ENCODE assay signal across 8 cellular contexts in the genomic region with DNA sequence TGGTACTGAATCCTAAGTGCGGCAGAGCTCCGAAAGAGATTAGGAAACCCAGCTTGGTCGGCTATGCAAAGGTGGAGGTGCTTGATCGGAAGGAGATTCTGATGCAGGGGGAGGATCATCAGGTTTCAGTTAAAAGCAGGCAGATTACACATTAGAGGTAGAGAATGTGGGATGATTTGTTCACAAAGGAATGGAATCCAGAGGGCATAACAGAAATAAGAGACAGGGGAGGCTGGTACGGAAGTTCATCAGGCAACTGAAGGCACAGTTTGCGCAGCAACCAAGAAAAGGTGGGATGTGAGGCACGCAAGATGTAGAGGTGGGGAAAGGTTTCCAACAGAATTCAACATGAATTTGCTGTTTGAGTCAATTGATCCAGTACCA. TPM values are rescaled to one million over a fixed set of nuclear protein-coding genes. Genes with fewer than 3 reads are reported as not detected.
DNase-seq lines count a peak whose midpoint lies in the region; ATAC-seq, FAIRE-seq and TF ChIP-seq lines count a peak whose summit lies in the region.

No MANE protein-coding gene starts in this region.

- intact Hi-C loops in HepG2 (cut with micrococcal nuclease; ENCODE audit: unreplicated experiment): loop anchor here (10.0 kb wide), 1 partner anchor 1965 kb away; a partner anchor contains a TSS

- TF ChIP-seq EP300 in HepG2 (IDR thresholded peaks at IDR 0.05; ENCODE audit: low read depth in 2 of 2, low read length in 2 of 2): no peak
- TF ChIP-seq EP300 in HepG2 (CRISPR knock-in tag; IDR thresholded peaks at IDR 0.05; ENCODE audit: borderline replicate concordance): no peak

- POLR2A ChIA-PET in HepG2 (lab: Yijun Ruan, JAX): no interaction called here

- peak overlapping the region; percentile 94 for H3K4me3 Mint-ChIP-seq in T-helper 1 cell treated with Interleukin-12 subunit alpha and Interleukin-12 subunit beta and Interleukin-4 antibody, amounts not matched to agents 30 μg/mL and 1 μg/mL, for 36 hours
- peak overlapping the region; percentile 97 for H3K4me3 Mint-ChIP-seq in astrocyte (ENCODE audit: unreplicated experiment)

- H3K36me3 ChIP-seq in astrocyte (ENCODE audit: insufficient read depth, low read length) (peaks cover 16% of the 10 kb centered on the region), HepG2 (replicated peaks in 1 of 2; ENCODE audit: control insufficient read depth in 1 of 2, insufficient read depth in 2 of 2, low read length in 2 of 2) (peaks cover 2 to 15% of the 10 kb centered on the region in 2 experiments; a peak in 3 of 5 replicates), urinary bladder (ENCODE audit: insufficient read depth) (no peaks in the 10 kb centered on the region)

- H3K27ac Mint-ChIP-seq in T-helper 1 cell treated with Interleukin-12 subunit alpha and Interleukin-12 subunit beta and Interleukin-4 antibody, amounts not matched to agents 30 μg/mL and 1 μg/mL, for 36 hours: peak overlapping the region; percentile 62
- peak overlapping the region; percentile 89 for H3K27ac Mint-ChIP-seq in astrocyte (ENCODE audit: unreplicated experiment)

- TF ChIP-seq CTCF in astrocyte (IDR thresholded peaks at IDR 0.05; ENCODE audit: insufficient read depth, low read depth, low read length) (no peak), HepG2 (CRISPR knock-in tag; IDR thresholded peaks at IDR 0.05) (no peak)

- H3K79me2 ChIP-seq in astrocyte (ENCODE audit: insufficient read depth, low read length): peaks cover 42% of the 10 kb centered on the region
- peaks cover 21% of the 10 kb centered on the region for H3K79me2 ChIP-seq in HepG2 (ENCODE audit: insufficient read depth, low read length)

- ATAC-seq in HG03159 (IDR thresholded peaks at IDR 0.05; ENCODE audit: unreplicated experiment) (peak; percentile 11), HepG2 (no peak)

- no peaks in the 10 kb centered on the region for H3K9me3 Mint-ChIP-seq in T-helper 1 cell treated with Interleukin-12 subunit alpha and Interleukin-12 subunit beta and Interleukin-4 antibody, amounts not matched to agents 30 μg/mL and 1 μg/mL, for 36 hours
- H3K9me3 Mint-ChIP-seq in astrocyte (ENCODE audit: unreplicated experiment): no peaks in the 10 kb centered on the region

- FAIRE-seq in astrocyte (lab: Jason Lieb, UNC) (no peak), HepG2 (lab: Jason Lieb, UNC) (no peak)

- in situ Hi-C loops in HepG2 (cut with HindIII; ENCODE audit: extremely low pct_ligation_motif_present, low pct_unique_long_range_greater_than_20kb): no loop called here

- peaks cover 12% of the 10 kb centered on the region for H3K36me3 Mint-ChIP-seq in T-helper 1 cell treated with Interleukin-12 subunit alpha and Interleukin-12 subunit beta and Interleukin-4 antibody, amounts not matched to agents 30 μg/mL and 1 μg/mL, for 36 hours (ENCODE audit: low read depth)
- no peaks in the 10 kb centered on the region for H3K36me3 Mint-ChIP-seq in astrocyte (ENCODE audit: low read depth, unreplicated experiment)

- H3K9me3 ChIP-seq in astrocyte (ENCODE audit: insufficient read depth, low read depth, low read length) (no peaks in the 10 kb centered on the region), HepG2 (ENCODE audit: low read length) (no peaks in the 10 kb centered on the region)

- H3K4me1 ChIP-seq in astrocyte (ENCODE audit: insufficient read depth, low read length) (peaks cover 5% of the 10 kb centered on the region), HepG2 (ENCODE audit: insufficient read depth, low read length) (peaks cover 26% of the 10 kb centered on the region), urinary bladder (ENCODE audit: insufficient read depth) (no peaks in the 10 kb centered on the region)

- H3K4me3 ChIP-seq in astrocyte (ENCODE audit: insufficient read depth, low read depth, low read length) (peak overlapping the region; percentile 95), HepG2 (replicated peaks in 1 of 3; ENCODE audit: insufficient read depth in 1 of 3, low read depth in 2 of 3, low read length in 3 of 3) (peak overlapping the region; percentile 91 to 98 (median 96); a peak in 4 of 6 replicates), urinary bladder (ENCODE audit: low read depth, low read length) (peak overlapping the region; percentile 84)

- 89% methylated on average over 7 of the region's 7 CpGs for WGBS in HepG2 (ENCODE audit: low lambda C conversion rate)
- 87% methylated on average over 7 of the region's 7 CpGs for WGBS in urinary bladder

- no peak for TF ChIP-seq POLR2A in HepG2 (IDR thresholded peaks at IDR 0.05; ENCODE audit: insufficient read depth in 1 of 2, low read depth in 2 of 2, low read length in 2 of 2)

- H3K9ac ChIP-seq in astrocyte (ENCODE audit: low read length): no peak overlapping the region
- no peak overlapping the region for H3K9ac ChIP-seq in HepG2 (ENCODE audit: insufficient read depth, low read depth, low read length)

- no peak for TF ChIP-seq RAD21 in HepG2 (CRISPR knock-in tag; IDR thresholded peaks at IDR 0.05)

- BruUV-seq in HepG2 (replicated peaks; lab: Mats Ljungman, UMichigan): TSS peak; percentile 44

- H3K27me3 Mint-ChIP-seq in T-helper 1 cell treated with Interleukin-12 subunit alpha and Interleukin-12 subunit beta and Interleukin-4 antibody, amounts not matched to agents 30 μg/mL and 1 μg/mL, for 36 hours (ENCODE audit: low read depth): no peaks in the 10 kb centered on the region
- H3K27me3 Mint-ChIP-seq in astrocyte (ENCODE audit: low read depth, unreplicated experiment): no peaks in the 10 kb centered on the region

- peaks cover 5% of the 10 kb centered on the region for H4K20me1 ChIP-seq in astrocyte (ENCODE audit: insufficient read depth, low read length)
- H4K20me1 ChIP-seq in HepG2 (ENCODE audit: insufficient read depth, low read length): no peaks in the 10 kb centered on the region

- H2AFZ ChIP-seq in astrocyte (ENCODE audit: low read depth, low read length) (peak overlapping the region; percentile 85), HepG2 (ENCODE audit: low read length) (peak overlapping the region; percentile 98)

- CTCF ChIA-PET in HepG2 (lab: Yijun Ruan, JAX; ENCODE audit: low intra/inter-chr PET ratio, low total read pairs): no interaction called here

- DNase-seq in T-helper 1 cell (no peak), astrocyte (ENCODE audit: low read depth) (peak; percentile 12), HepG2 (ENCODE audit: low spot score) (no peak), SHP77 treated with DMSO at 0.1 percent for 48 hours (lab: John Stamatoyannopoulos, UW) (no peak), C1 segment of cervical spinal cord (lab: John Stamatoyannopoulos, UW) (no peak)

- H3K27me3 ChIP-seq in astrocyte (ENCODE audit: insufficient read depth, low read length) (no peaks in the 10 kb centered on the region), HepG2 (ENCODE audit: control insufficient read depth in 1 of 2, insufficient read depth in 2 of 2, low read length in 2 of 2) (no peaks in the 10 kb centered on the region; a peak in 2 of 5 replicates)

- peak overlapping the region; percentile 89 for H3K27ac ChIP-seq in astrocyte (ENCODE audit: low read depth, low read length)
- H3K27ac ChIP-seq in HepG2 (ENCODE audit: extremely low read length, insufficient read depth, low read length): no peak overlapping the region
- H3K27ac ChIP-seq in urinary bladder (ENCODE audit: low read depth): no peak overlapping the region

- H3K4me1 Mint-ChIP-seq in T-helper 1 cell treated with Interleukin-12 subunit alpha and Interleukin-12 subunit beta and Interleukin-4 antibody, amounts not matched to agents 30 μg/mL and 1 μg/mL, for 36 hours (ENCODE audit: low read depth): peaks cover 22% of the 10 kb centered on the region
- H3K4me1 Mint-ChIP-seq in astrocyte (ENCODE audit: low read depth, unreplicated experiment): peaks cover 12% of the 10 kb centered on the region

- H3K4me2 ChIP-seq in astrocyte (ENCODE audit: low read length) (peak overlapping the region; percentile 83), HepG2 (ENCODE audit: low read depth, low read length) (peak overlapping the region; percentile 77)

TF ChIP-seq in HepG2, 621 proteins besides CTCF, POLR2A, EP300 and RAD21:
- TF ChIP-seq ZNF234 (CRISPR knock-in tag; conservative IDR thresholded peaks at IDR 0.05) (no peak), ZNF510 (CRISPR knock-in tag; IDR thresholded peaks at IDR 0.05; ENCODE audit: low read depth) (0 out of 2 replicates have a peak, but pooled peaks have one; percentile 3)

RNA-seq across cellular contexts. Expression of a gene that starts 0.4 kb away (rescaled TPM):
- total RNA-seq in astrocyte (28.2 and 32.1 TPM in 2 replicates), HepG2 (2016; rRNA removed; fragmentation: Illumina TruSeq; extraction: Trizol) (43.4 and 61.1 TPM in 2 replicates), urinary bladder (36.1 TPM)
- 4.9 and 6.3 TPM in 2 replicates for total RNA-seq in HepG2 (2016; cell fraction: cytosol; rRNA removed; fragmentation: Illumina TruSeq; extraction: Trizol; ENCODE audit: low read depth)
- 39.4 and 58.0 TPM in 2 replicates for total RNA-seq in HepG2 (2016; cell fraction: insoluble cytoplasmic fraction; rRNA removed; fragmentation: Illumina TruSeq; extraction: Trizol)
- 9.9 and 11.5 TPM in 2 replicates for total RNA-seq in HepG2 (2016; cell fraction: membrane; rRNA removed; fragmentation: Illumina TruSeq; extraction: Trizol)
- 28.2 and 29.3 TPM in 2 replicates for total RNA-seq in HepG2 (2016; cell fraction: nucleus; rRNA removed; fragmentation: Illumina TruSeq; extraction: Trizol)
- polyA plus RNA-seq in HepG2 (2011; rRNA removed) (17.3 and 23.3 TPM in 2 replicates), urinary bladder (49.9 TPM)
- polyA plus RNA-seq in HepG2 (2011; cell fraction: cytosol; rRNA removed): 14.3 and 20.5 TPM in 2 replicates
- 20.5 and 27.2 TPM in 2 replicates for polyA plus RNA-seq in HepG2 (2011; cell fraction: nucleus; rRNA removed)
- polyA plus RNA-seq in HepG2 (2012): 32.8 and 34.6 TPM in 2 replicates
- polyA plus RNA-seq in HepG2 (2016; cell fraction: cytosol; fragmentation: Illumina TruSeq; extraction: Trizol; ENCODE audit: low read depth): 3.0 and 3.3 TPM in 2 replicates
- 61.3 and 64.3 TPM in 2 replicates for polyA plus RNA-seq in HepG2 (2016; cell fraction: insoluble cytoplasmic fraction; fragmentation: Illumina TruSeq; extraction: Trizol; ENCODE audit: low read depth)
- polyA plus RNA-seq in HepG2 (2016; cell fraction: membrane; fragmentation: Illumina TruSeq; extraction: Trizol; ENCODE audit: low read depth): 5.2 and 6.0 TPM in 2 replicates
- 37.0 and 39.1 TPM in 2 replicates for polyA plus RNA-seq in HepG2 (2016; cell fraction: nucleus; fragmentation: Illumina TruSeq; extraction: Trizol; ENCODE audit: insufficient read depth, low read depth)
- 17.1 and 19.3 TPM in 2 replicates for polyA minus RNA-seq in HepG2 (2011; rRNA and poly(A)+ RNA removed; ENCODE audit: low replicate concordance)
- polyA minus RNA-seq in HepG2 (2011; cell fraction: cytosol; rRNA and poly(A)+ RNA removed): 19.3 and 20.0 TPM in 2 replicates
- 24.1 and 41.9 TPM in 2 replicates for polyA minus RNA-seq in HepG2 (2011; cell fraction: nucleus; rRNA and poly(A)+ RNA removed)
